Comparison of ENCODE assay signal across 15 cellular contexts in the genomic region with DNA sequence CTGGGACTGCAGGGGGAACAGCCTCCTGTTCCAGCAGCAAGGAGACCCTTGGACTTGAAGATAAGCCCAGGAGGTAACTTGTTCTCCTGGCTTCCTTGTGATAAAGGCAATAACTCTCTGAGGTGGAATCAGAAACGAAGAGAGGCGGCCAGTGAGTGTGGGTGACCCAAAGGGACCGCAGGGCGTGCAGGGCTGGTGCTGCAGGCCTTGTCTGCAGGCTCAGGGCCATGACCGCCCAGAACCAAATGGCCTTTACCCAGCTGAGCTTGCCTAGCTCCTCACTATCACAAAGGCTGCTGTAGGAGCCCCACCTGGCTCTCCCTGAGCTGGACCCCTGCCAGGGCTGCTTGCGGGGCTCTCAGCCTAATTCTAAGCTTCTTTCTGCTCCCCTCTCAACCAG.
"Had no signal": no experiment of that assay in that cellular context is flagged by ENCODE, and none has a peak within 500 bp of the region (broad histone marks: within the 10 kb centered on the region; RNA-seq: fewer than 3 reads in every experiment).

No MANE protein-coding gene starts in this region.

- H3K27ac Mint-ChIP-seq: activated B cell treated with CpG ODN at 0.5 μM for 24 hours; activated CD4-positive, alpha-beta T cell treated with anti-CD3 and anti-CD28 coated beads, Interleukin-2, amount 10 ng/mL, durations not matched to agents 24 days and 14 days; activated naive CD8-positive, alpha-beta T cell; dendritic cell treated with granulocyte-macrophage colony-stimulating factor and Interleukin-4, amounts not matched to agents 40 ng/mL and 50 ng/mL, for 4 days had no signal

- H3K9me3 ChIP-seq: stomach, thoracic aorta, uterus had no signal

- H3K4me3 ChIP-seq: stomach, thoracic aorta, uterus had no signal

- H3K36me3 ChIP-seq: stomach, thoracic aorta, uterus had no signal

- H3K36me3 Mint-ChIP-seq: activated naive CD8-positive, alpha-beta T cell; brain had no signal

- H3K4me1 Mint-ChIP-seq: activated B cell treated with CpG ODN at 0.5 μM for 24 hours; activated CD4-positive, alpha-beta T cell treated with anti-CD3 and anti-CD28 coated beads, Interleukin-2, amount 10 ng/mL, durations not matched to agents 24 days and 14 days had no signal

- DNase-seq: activated B cell treated with CpG ODN at 0.5 μM for 24 hours; activated CD4-positive, alpha-beta T cell treated with anti-CD3 and anti-CD28 coated beads, Interleukin-2, amount 10 ng/mL, durations not matched to agents 24 days and 14 days; amygdala; erythroblast; hypothalamus; stimulated activated CD4-positive, alpha-beta T cell treated with anti-CD3 and anti-CD28 coated beads, Interleukin-4, amount 100 ng/mL, for 1 hour; stimulated activated CD8-positive, alpha-beta memory T cell treated with anti-CD3 and anti-CD28 coated beads, Interleukin-4, amount 100 ng/mL, for 48 hours; stomach; uterus had no signal

- H3K4me1 ChIP-seq: uterus had no signal

- H3K27me3 Mint-ChIP-seq: brain had no signal

- H3K27me3 ChIP-seq: stomach, uterus had no signal

- H3K4me3 Mint-ChIP-seq: activated B cell treated with CpG ODN at 0.5 μM for 24 hours; activated CD4-positive, alpha-beta T cell treated with anti-CD3 and anti-CD28 coated beads, Interleukin-2, amount 10 ng/mL, durations not matched to agents 24 days and 14 days; activated naive CD8-positive, alpha-beta T cell; brain; dendritic cell treated with granulocyte-macrophage colony-stimulating factor and Interleukin-4, amounts not matched to agents 40 ng/mL and 50 ng/mL, for 4 days; nephron had no signal

- ATAC-seq: sciatic nerve had no signal

- H3K9me3 Mint-ChIP-seq: activated B cell treated with CpG ODN at 0.5 μM for 24 hours; activated CD4-positive, alpha-beta T cell treated with anti-CD3 and anti-CD28 coated beads, Interleukin-2, amount 10 ng/mL, durations not matched to agents 24 days and 14 days; brain; dendritic cell treated with granulocyte-macrophage colony-stimulating factor and Interleukin-4, amounts not matched to agents 40 ng/mL and 50 ng/mL, for 4 days; nephron had no signal

- H3K27ac ChIP-seq: thoracic aorta, uterus had no signal
